ENCODE assay signal across 10 cellular contexts in genomic region chr1:164561007-164561406, GRCh38. TPM values are rescaled to one million over a fixed set of nuclear protein-coding genes. Genes with fewer than 3 reads are reported as not detected.
A peak's percentile ranks its signal among the peaks of the same experiment; 100 is the strongest.
DNase-seq lines count a peak whose midpoint lies in the region; ATAC-seq and TF ChIP-seq lines count a peak whose summit lies in the region.
"Had no signal": no experiment of that assay in that cellular context is flagged by ENCODE, and none has a peak within 500 bp of the region (broad histone marks: within the 10 kb centered on the region; RNA-seq: fewer than 3 reads in every experiment).

No MANE protein-coding gene starts in this region.

- peak overlapping the region; percentile 84 for H3K4me2 ChIP-seq in PC-3 (ENCODE audit: low read length)
- peak overlapping the region; percentile 82 for H3K4me2 ChIP-seq in parathyroid adenoma (ENCODE audit: low read length)

- H3K4me1 ChIP-seq in PC-3 (ENCODE audit: insufficient read depth, low read length): peaks cover 10% of the 10 kb centered on the region
- peaks cover 5% of the 10 kb centered on the region for H3K4me1 ChIP-seq in parathyroid adenoma

- POLR2A ChIA-PET in PC-3 (lab: Charles Lee; ENCODE audit: unreplicated experiment): interaction anchor here (0.7 kb wide), 1 partner anchor 89 kb away, joined by 3 read pairs; no protein-coding TSS in a partner anchor

- H3K4me3 Mint-ChIP-seq in Calu3 (ENCODE audit: low read depth, unreplicated experiment): peak overlapping the region; percentile 73

- peaks cover 27% of the 10 kb centered on the region for H3K36me3 Mint-ChIP-seq in Calu3 (ENCODE audit: insufficient read depth, unreplicated experiment)
- H3K36me3 Mint-ChIP-seq: activated naive CD4-positive, alpha-beta T cell treated with anti-CD3 and anti-CD28 coated beads, Interleukin-2, amount 50 U/mL, for 24 hours had no signal

- H3K9me2 ChIP-seq in PC-3 (replicated peaks; ENCODE audit: low read length): no peaks in the 10 kb centered on the region

- H3K9me3 ChIP-seq in PC-3 (ENCODE audit: low read length) (no peaks in the 10 kb centered on the region), parathyroid adenoma (ENCODE audit: control insufficient read depth, low read length) (no peaks in the 10 kb centered on the region)

- no peaks in the 10 kb centered on the region for H3K9me3 Mint-ChIP-seq in Calu3 (ENCODE audit: low read depth, unreplicated experiment)

- H3K36me3 ChIP-seq in PC-3 (ENCODE audit: low read depth, low read length): no peaks in the 10 kb centered on the region
- H3K36me3 ChIP-seq in parathyroid adenoma (ENCODE audit: control insufficient read depth, insufficient read depth, low read length): no peaks in the 10 kb centered on the region

- CTCF ChIA-PET in Calu3 (lab: Charles Lee): interaction anchor here (0.6 kb wide), 1 partner anchor 37 kb away, joined by 3 read pairs; no protein-coding TSS in a partner anchor
- CTCF ChIA-PET in PC-3 (lab: Charles Lee): no interaction called here

- peaks cover 18% of the 10 kb centered on the region for H3K4me1 Mint-ChIP-seq in Calu3 (ENCODE audit: low read depth, unreplicated experiment)

- H2AFZ ChIP-seq in PC-3 (ENCODE audit: low read length): peak overlapping the region; percentile 96
- H2AFZ ChIP-seq in parathyroid adenoma: no peak overlapping the region

- DNase-seq in Calu3 (no peak), PC-3 (peak; percentile 16), fibroblast of peridontal ligament (ENCODE audit: extremely low read depth) (peak; percentile 32), middle frontal gyrus (ENCODE audit: extremely low spot score, low spot score) (no peak), kidney tubule cell (ENCODE audit: low spot score) (no peak), AG20443 (ENCODE audit: low spot score) (no peak)

- H3K27ac ChIP-seq in PC-3 (ENCODE audit: low read length): no peak overlapping the region
- H3K27ac ChIP-seq in parathyroid adenoma: peak overlapping the region; percentile 82

- H3F3A ChIP-seq in PC-3 (ENCODE audit: low read length, unreplicated experiment): no peaks in the 10 kb centered on the region

- intact Hi-C loops in Calu3 (cut with micrococcal nuclease; ENCODE audit: unreplicated experiment): no loop called here
- intact Hi-C loops in PC-3 (cut with micrococcal nuclease): no loop called here

- BruUV-seq in Calu3 (replicated peaks; lab: Mats Ljungman, UMichigan): no TSS peak
- no TSS peak for BruUV-seq in PC-3 (replicated peaks; lab: Mats Ljungman, UMichigan)

- 0 out of 2 replicates have a peak, but pooled peaks cover 5% of the 10 kb centered on the region for H3K79me2 ChIP-seq in PC-3 (ENCODE audit: low read length)
- H3K79me2 ChIP-seq in parathyroid adenoma: peaks cover 7% of the 10 kb centered on the region

- H3K9ac ChIP-seq in PC-3 (ENCODE audit: low read length): peak overlapping the region; percentile 52; the same call in 1 of the 2 replicates
- H3K9ac ChIP-seq in parathyroid adenoma: no peak overlapping the region

- H4K20me1 ChIP-seq in PC-3 (ENCODE audit: low read length): no peaks in the 10 kb centered on the region

- ATAC-seq in PC-3: no peak
- ATAC-seq in activated CD4-positive, CD25-positive, alpha-beta regulatory T cell treated with anti-CD3 and anti-CD28 coated beads, Interleukin-2, amount 50 U/mL, for 24 hours: no peak
- ATAC-seq: sciatic nerve had no signal

- peak overlapping the region; percentile 75 for H3K27ac Mint-ChIP-seq in Calu3 (ENCODE audit: unreplicated experiment)
- H3K27ac Mint-ChIP-seq: activated naive CD4-positive, alpha-beta T cell treated with anti-CD3 and anti-CD28 coated beads, Interleukin-2, amount 50 U/mL, for 24 hours had no signal

- H3K4me3 ChIP-seq in PC-3 (ENCODE audit: low read length): peak overlapping the region; percentile 71
- H3K4me3 ChIP-seq in parathyroid adenoma (ENCODE audit: low read depth, low read length): peak overlapping the region; percentile 65

- no peaks in the 10 kb centered on the region for H3K27me3 Mint-ChIP-seq in Calu3 (ENCODE audit: unreplicated experiment)

- H3K27me3 ChIP-seq in PC-3 (ENCODE audit: low read length) (no peaks in the 10 kb centered on the region), parathyroid adenoma (ENCODE audit: control insufficient read depth, insufficient read depth, low read length) (no peaks in the 10 kb centered on the region)

- TF ChIP-seq CTCF in Calu3 (IDR thresholded peaks at IDR 0.05; ENCODE audit: unreplicated experiment): no peak
- no peak for TF ChIP-seq CTCF in PC-3 (conservative IDR thresholded peaks at IDR 0.05; ENCODE audit: low read depth, low read length)
- TF ChIP-seq CTCF in parathyroid adenoma (IDR thresholded peaks at IDR 0.05): no peak

RNA-seq across cellular contexts. Expression of gene PBX1, which starts 2.0 kb away (rescaled TPM):
- total RNA-seq in Calu3 (2022) (21.8 and 22.5 TPM in 2 replicates), PC-3 (2014; rRNA removed) (8.4 and 9.8 TPM in 2 replicates)

Comparison
In these comparisons a context has a peak if more than half of its experiments do, and no peak if none do; other contexts are left out.
1. DNase-seq: peak in PC-3 (single experiment) and fibroblast of peridontal ligament (single experiment); none in Calu3 (single experiment), middle frontal gyrus (single experiment), kidney tubule cell (single experiment) and AG20443 (single experiment).